ENCODE assay signal across 17 cellular contexts in the genomic region with DNA sequence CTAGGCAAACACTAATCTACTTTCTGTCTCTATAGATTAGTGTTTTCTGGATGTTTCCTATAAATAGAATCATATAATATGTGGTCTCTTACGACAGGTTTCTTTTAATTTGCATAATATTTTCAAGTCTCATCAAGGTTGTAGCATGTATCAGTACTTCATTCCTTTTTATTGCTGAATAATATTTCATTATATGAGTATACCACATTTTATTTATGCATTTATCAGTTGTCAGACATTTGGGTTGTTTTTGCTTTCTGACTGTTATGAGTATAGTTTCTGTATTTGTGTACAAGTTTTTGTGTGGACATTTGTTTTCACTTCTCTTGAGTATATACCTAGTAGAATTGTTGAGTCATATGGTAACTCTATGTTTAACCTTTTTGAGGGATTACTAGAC. TPM values are rescaled to one million over a fixed set of nuclear protein-coding genes. Genes with fewer than 3 reads are reported as not detected.
DNase-seq lines count a peak whose midpoint lies in the region; ATAC-seq, FAIRE-seq and TF ChIP-seq lines count a peak whose summit lies in the region.
"Had no signal": no experiment of that assay in that cellular context is flagged by ENCODE, and none has a peak within 500 bp of the region (broad histone marks: within the 10 kb centered on the region; RNA-seq: fewer than 3 reads in every experiment).

No MANE protein-coding gene starts in this region.

- no peaks in the 10 kb centered on the region for H3K9me3 Mint-ChIP-seq in nephron progenitor cell
- no peaks in the 10 kb centered on the region for H3K9me3 Mint-ChIP-seq in activated naive CD8-positive, alpha-beta T cell treated with anti-CD3 and anti-CD28 coated beads, Interleukin-2, amount 50 U/mL, for 24 hours
- H3K9me3 Mint-ChIP-seq in activated CD4-positive, alpha-beta memory T cell treated with anti-CD3 and anti-CD28 coated beads for 36 hours, result no peaks in the 10 kb centered on the region
- H3K9me3 Mint-ChIP-seq: activated CD4-positive, alpha-beta memory T cell treated with anti-CD3 and anti-CD28 coated beads, Interleukin-2, amount 10 ng/mL, durations not matched to agents 7 days and 5 days; activated T-helper 1 cell treated with anti-CD3 and anti-CD28 coated beads, Interleukin-12 subunit alpha, Interleukin-12 subunit beta, Interleukin-2, Interleukin-4 antibody, amounts not matched to agents 30 ng/mL and 10 ng/mL and 1 ng/mL, durations not matched to agents 14 hours and 24 hours and 36 hours; immature natural killer cell had no signal

- peaks cover 0 to 2% of the 10 kb centered on the region in 2 donors for H3K36me3 ChIP-seq in small intestine (ENCODE audit: control insufficient read depth in 2 of 2, insufficient read depth in 2 of 2, low read length in 2 of 2)
- H3K36me3 ChIP-seq: ovary had no signal

- H3K4me1 Mint-ChIP-seq in nephron progenitor cell, result peaks cover 11% of the 10 kb centered on the region
- peaks cover 64% of the 10 kb centered on the region for H3K4me1 Mint-ChIP-seq in activated naive CD8-positive, alpha-beta T cell treated with anti-CD3 and anti-CD28 coated beads, Interleukin-2, amount 50 U/mL, for 24 hours
- H3K4me1 Mint-ChIP-seq in activated CD4-positive, alpha-beta memory T cell treated with anti-CD3 and anti-CD28 coated beads for 36 hours (ENCODE audit: low read depth), result peaks cover 59% of the 10 kb centered on the region

- H3K4me1 ChIP-seq in small intestine (ENCODE audit: control insufficient read depth in 2 of 2, insufficient read depth in 1 of 2, low read depth in 1 of 2, low read length in 1 of 2), result no peaks in the 10 kb centered on the region

- H3K27me3 Mint-ChIP-seq in nephron progenitor cell (ENCODE audit: low read depth, poor library complexity), result no peaks in the 10 kb centered on the region
- H3K27me3 Mint-ChIP-seq in activated naive CD8-positive, alpha-beta T cell treated with anti-CD3 and anti-CD28 coated beads, Interleukin-2, amount 50 U/mL, for 24 hours, result no peaks in the 10 kb centered on the region
- no peaks in the 10 kb centered on the region for H3K27me3 Mint-ChIP-seq in activated CD4-positive, alpha-beta memory T cell treated with anti-CD3 and anti-CD28 coated beads for 36 hours
- H3K27me3 Mint-ChIP-seq: activated CD4-positive, alpha-beta memory T cell treated with anti-CD3 and anti-CD28 coated beads, Interleukin-2, amount 10 ng/mL, durations not matched to agents 7 days and 5 days had no signal

- no peak overlapping the region for H3K27ac Mint-ChIP-seq in nephron progenitor cell
- no peak overlapping the region for H3K27ac Mint-ChIP-seq in activated naive CD8-positive, alpha-beta T cell treated with anti-CD3 and anti-CD28 coated beads, Interleukin-2, amount 50 U/mL, for 24 hours
- no peak overlapping the region for H3K27ac Mint-ChIP-seq in activated CD4-positive, alpha-beta memory T cell treated with anti-CD3 and anti-CD28 coated beads for 36 hours
- H3K27ac Mint-ChIP-seq: activated CD4-positive, alpha-beta memory T cell treated with anti-CD3 and anti-CD28 coated beads, Interleukin-2, amount 10 ng/mL, durations not matched to agents 7 days and 5 days; activated T-helper 1 cell treated with anti-CD3 and anti-CD28 coated beads, Interleukin-12 subunit alpha, Interleukin-12 subunit beta, Interleukin-2, Interleukin-4 antibody, amounts not matched to agents 30 ng/mL and 10 ng/mL and 1 ng/mL, durations not matched to agents 14 hours and 24 hours and 36 hours; immature natural killer cell had no signal

- DNase-seq in small intestine (no peak), nephron progenitor cell (no peak)
- DNase-seq in activated naive CD8-positive, alpha-beta T cell treated with anti-CD3 and anti-CD28 coated beads, Interleukin-2, amount 50 U/mL, for 24 hours, result no peak
- DNase-seq in activated CD4-positive, alpha-beta memory T cell treated with anti-CD3 and anti-CD28 coated beads for 36 hours, result no peak
- DNase-seq: activated CD4-positive, alpha-beta memory T cell treated with anti-CD3 and anti-CD28 coated beads, Interleukin-2, amount 10 ng/mL, durations not matched to agents 7 days and 5 days; caudate nucleus; head of caudate nucleus; immature natural killer cell; NCI-H1417; ovary; stimulated activated CD4-positive, alpha-beta T cell treated with anti-CD3 and anti-CD28 coated beads, Interleukin-2, amount 100 ng/mL, for 48 hours had no signal

- POLR2A ChIA-PET in activated CD4-positive, alpha-beta memory T cell treated with anti-CD3 and anti-CD28 coated beads for 36 hours (lab: Charles Lee), result no interaction called here

- intact Hi-C loops in activated CD4-positive, alpha-beta memory T cell treated with anti-CD3 and anti-CD28 coated beads for 36 hours (cut with micrococcal nuclease), result no loop called here

- TF ChIP-seq CTCF in nephron progenitor cell (IDR thresholded peaks at IDR 0.05), result no peak

- no peak overlapping the region for H3K27ac ChIP-seq in small intestine (ENCODE audit: low read depth in 1 of 2, low read length in 1 of 2)
- H3K27ac ChIP-seq: ovary, RWPE1, thoracic aorta had no signal

- WGBS in small intestine, 3 donors, result 0 to 2% (median 0%) methylated on average over 1 of the region's 1 CpG

- peak; percentile 23 for FAIRE-seq in small intestine (lab: Jason Lieb, UNC)

- CTCF ChIA-PET in activated CD4-positive, alpha-beta memory T cell treated with anti-CD3 and anti-CD28 coated beads for 36 hours (lab: Charles Lee), result interaction anchor here (0.9 kb wide), 1 partner anchor 11 kb away, joined by 3 read pairs; no protein-coding TSS in a partner anchor

- no peak overlapping the region for H3K4me3 Mint-ChIP-seq in nephron progenitor cell
- no peak overlapping the region for H3K4me3 Mint-ChIP-seq in activated naive CD8-positive, alpha-beta T cell treated with anti-CD3 and anti-CD28 coated beads, Interleukin-2, amount 50 U/mL, for 24 hours
- H3K4me3 Mint-ChIP-seq in activated CD4-positive, alpha-beta memory T cell treated with anti-CD3 and anti-CD28 coated beads for 36 hours, result no peak overlapping the region
- H3K4me3 Mint-ChIP-seq: activated CD4-positive, alpha-beta memory T cell treated with anti-CD3 and anti-CD28 coated beads, Interleukin-2, amount 10 ng/mL, durations not matched to agents 7 days and 5 days; activated T-helper 1 cell treated with anti-CD3 and anti-CD28 coated beads, Interleukin-12 subunit alpha, Interleukin-12 subunit beta, Interleukin-2, Interleukin-4 antibody, amounts not matched to agents 30 ng/mL and 10 ng/mL and 1 ng/mL, durations not matched to agents 14 hours and 24 hours and 36 hours; immature natural killer cell had no signal

- H3K27me3 ChIP-seq in small intestine (ENCODE audit: control insufficient read depth in 2 of 2, insufficient read depth in 2 of 2, low read length in 2 of 2), result no peaks in the 10 kb centered on the region
- H3K27me3 ChIP-seq: ovary had no signal

- no peaks in the 10 kb centered on the region for H3K36me3 Mint-ChIP-seq in nephron progenitor cell (ENCODE audit: low read depth)
- H3K36me3 Mint-ChIP-seq in activated naive CD8-positive, alpha-beta T cell treated with anti-CD3 and anti-CD28 coated beads, Interleukin-2, amount 50 U/mL, for 24 hours (ENCODE audit: low read depth), result peaks cover 17% of the 10 kb centered on the region
- peaks cover 8% of the 10 kb centered on the region for H3K36me3 Mint-ChIP-seq in activated CD4-positive, alpha-beta memory T cell treated with anti-CD3 and anti-CD28 coated beads for 36 hours

- H3K4me3 ChIP-seq in small intestine (ENCODE audit: low read depth in 1 of 2, low read length in 2 of 2), result no peak overlapping the region
- H3K4me3 ChIP-seq: ovary, thoracic aorta had no signal

- H3K9me3 ChIP-seq in small intestine (ENCODE audit: control insufficient read depth, low read depth), result no peaks in the 10 kb centered on the region
- H3K9me3 ChIP-seq: ovary, thoracic aorta had no signal

- ATAC-seq in GM18867 (IDR thresholded peaks at IDR 0.05; ENCODE audit: unreplicated experiment) (peak; percentile 50), HG02588 (IDR thresholded peaks at IDR 0.05; ENCODE audit: unreplicated experiment) (peak; percentile 73), HG03280 (IDR thresholded peaks at IDR 0.05; ENCODE audit: unreplicated experiment) (peak; percentile 50)
- no peak for ATAC-seq in activated naive CD8-positive, alpha-beta T cell treated with anti-CD3 and anti-CD28 coated beads, Interleukin-2, amount 50 U/mL, for 24 hours

RNA-seq across cellular contexts. Expression of gene SHOC2, which starts 48.2 kb away (rescaled TPM):
- 10 to 100 TPM; 17.8 to 27.3 (median 23.2) TPM for polyA plus RNA-seq in small intestine
- 10 to 100 TPM; 30.7 to 32.5 TPM for total RNA-seq in activated CD4-positive, alpha-beta memory T cell treated with anti-CD3 and anti-CD28 coated beads for 36 hours

RNA-seq across cellular contexts. Expression of gene BBIP1, which starts 48.7 kb away (rescaled TPM):
- 10 to 100 TPM; 10.7 to 19.0 (median 15.9) TPM for polyA plus RNA-seq in small intestine
- 10 to 100 TPM; 36.4 to 43.9 TPM for total RNA-seq in activated CD4-positive, alpha-beta memory T cell treated with anti-CD3 and anti-CD28 coated beads for 36 hours
